In the genomic region with DNA sequence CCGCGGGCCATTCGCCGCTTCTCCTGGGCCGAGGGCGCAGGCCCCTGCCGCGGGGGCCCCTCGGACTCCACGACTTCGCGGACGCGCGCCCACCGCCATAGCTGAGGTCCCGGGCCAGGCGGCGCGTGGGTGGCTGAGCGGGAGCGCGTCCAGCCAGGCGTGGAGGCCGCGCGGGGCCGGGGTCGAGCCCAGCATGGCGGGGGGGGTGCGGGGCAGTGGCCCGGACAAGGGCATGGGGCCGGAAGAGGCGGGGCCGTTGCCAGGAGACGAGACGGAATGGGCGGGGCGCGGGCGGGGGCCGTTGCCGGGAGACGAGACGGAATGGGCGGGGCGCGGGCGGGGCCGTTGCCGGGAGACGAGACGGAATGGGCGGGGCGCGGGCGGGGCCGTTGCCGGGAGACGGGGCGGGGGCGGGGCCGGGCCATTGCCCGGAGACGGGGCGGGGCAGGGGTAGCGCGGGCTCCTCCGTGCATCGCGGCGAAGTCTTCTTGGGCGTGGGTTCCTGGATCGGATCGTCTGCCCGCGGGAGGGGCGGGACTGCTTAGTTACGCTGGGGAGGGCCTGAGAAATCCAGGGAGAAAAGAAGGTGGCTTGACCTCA, we compare ENCODE assay signal across 8 cellular contexts. TPM values are rescaled to one million over a fixed set of nuclear protein-coding genes. Genes with fewer than 3 reads are reported as not detected.
DNase-seq lines count a peak whose midpoint lies in the region; ATAC-seq and TF ChIP-seq lines count a peak whose summit lies in the region.

No MANE protein-coding gene starts in this region.

- TF ChIP-seq POLR2A in thyroid gland (IDR thresholded peaks at IDR 0.05), result peak in 1 of 2 donors; percentile 62

- H3K4me1 ChIP-seq in osteoblast (ENCODE audit: insufficient read depth, low read length) (peaks cover 23% of the 10 kb centered on the region), thyroid gland (peaks cover 17 to 42% of the 10 kb centered on the region in 2 donors)

- H3K27me3 ChIP-seq in osteoblast (ENCODE audit: insufficient read depth, low read length), result peaks cover 7% of the 10 kb centered on the region
- no peaks in the 10 kb centered on the region for H3K27me3 ChIP-seq in thyroid gland

- no peaks in the 10 kb centered on the region for H3K9me3 ChIP-seq in osteoblast (ENCODE audit: low read depth, low read length)
- H3K9me3 ChIP-seq in thyroid gland, result no peaks in the 10 kb centered on the region

- H3K4me3 ChIP-seq in osteoblast (ENCODE audit: insufficient read depth, low read length), result peak overlapping the region; percentile 73
- H3K4me3 ChIP-seq in thyroid gland (replicated peaks in 1 of 3), result peak overlapping the region; percentile 71 to 89 (median 84)

- peak; percentile 5 for DNase-seq in DMS79 (lab: John Stamatoyannopoulos, UW)
- DNase-seq in HuH-7 (ENCODE audit: low spot score), result peak; percentile 90
- peak; percentile 82 for DNase-seq in activated naive CD4-positive, alpha-beta T cell treated with anti-CD3 and anti-CD28 coated beads, Interleukin-2, amount 50 U/mL, for 16 hours
- DNase-seq in glomerular visceral epithelial cell (ENCODE audit: extremely low spot score), result peak; percentile 75
- DNase-seq in osteoblast (ENCODE audit: insufficient read length, low spot score, missing footprints), result peak; percentile 98
- DNase-seq in thyroid gland, result peak; percentile 86 to 89

- TF ChIP-seq CTCF in osteoblast (IDR thresholded peaks at IDR 0.05; ENCODE audit: extremely low read depth, low read depth, low read length), result no peak
- no peak for TF ChIP-seq CTCF in thyroid gland (IDR thresholded peaks at IDR 0.05)

- peaks cover 3% of the 10 kb centered on the region for H4K20me1 ChIP-seq in osteoblast (ENCODE audit: insufficient read depth, low read length)

- ATAC-seq in GM21447 (IDR thresholded peaks at IDR 0.05; ENCODE audit: unreplicated experiment) (peak; percentile 43), SK-N-SH treated with all-trans-retinoic acid at 6 μM for 48 hours (peak; percentile 44)

- H3K27ac ChIP-seq in osteoblast (ENCODE audit: low read depth, low read length) (no peak overlapping the region), thyroid gland (peak overlapping the region; percentile 74 to 84 (median 80))

- H2AFZ ChIP-seq in osteoblast (ENCODE audit: low read length), result peak overlapping the region; percentile 65

- 0 to 5% methylated on average over 16 to 28 of the region's 79 CpGs for WGBS in thyroid gland, 2 donors

- no peaks in the 10 kb centered on the region for H3K79me2 ChIP-seq in osteoblast (ENCODE audit: insufficient read depth, low read length)

- intact Hi-C loops in thyroid gland (cut with DNase I), result loop anchor here (5.0 kb wide), 1 partner anchor 50 kb away; no protein-coding TSS in a partner anchor

- H3K36me3 ChIP-seq in osteoblast (ENCODE audit: insufficient read depth, low read length) (no peaks in the 10 kb centered on the region), thyroid gland (no peaks in the 10 kb centered on the region)

- H3K4me2 ChIP-seq in osteoblast (ENCODE audit: insufficient read depth, low read length), result peak overlapping the region; percentile 84

TF ChIP-seq in SK-N-SH treated with all-trans-retinoic acid at 6 μM for 48 hours, 23 proteins besides CTCF, POLR2A, EP300 and RAD21 (continues in another document):
- TF ChIP-seq, protein P1, sequence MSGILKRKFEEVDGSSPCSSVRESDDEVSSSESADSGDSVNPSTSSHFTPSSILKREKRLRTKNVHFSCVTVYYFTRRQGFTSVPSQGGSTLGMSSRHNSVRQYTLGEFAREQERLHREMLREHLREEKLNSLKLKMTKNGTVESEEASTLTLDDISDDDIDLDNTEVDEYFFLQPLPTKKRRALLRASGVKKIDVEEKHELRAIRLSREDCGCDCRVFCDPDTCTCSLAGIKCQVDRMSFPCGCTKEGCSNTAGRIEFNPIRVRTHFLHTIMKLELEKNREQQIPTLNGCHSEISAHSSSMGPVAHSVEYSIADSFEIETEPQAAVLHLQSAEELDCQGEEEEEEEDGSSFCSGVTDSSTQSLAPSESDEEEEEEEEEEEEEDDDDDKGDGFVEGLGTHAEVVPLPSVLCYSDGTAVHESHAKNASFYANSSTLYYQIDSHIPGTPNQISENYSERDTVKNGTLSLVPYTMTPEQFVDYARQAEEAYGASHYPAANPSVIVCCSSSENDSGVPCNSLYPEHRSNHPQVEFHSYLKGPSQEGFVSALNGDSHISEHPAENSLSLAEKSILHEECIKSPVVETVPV (CRISPR knock-in tag; IDR thresholded peaks at IDR 0.05), result no peak
- TF ChIP-seq, protein P2, sequence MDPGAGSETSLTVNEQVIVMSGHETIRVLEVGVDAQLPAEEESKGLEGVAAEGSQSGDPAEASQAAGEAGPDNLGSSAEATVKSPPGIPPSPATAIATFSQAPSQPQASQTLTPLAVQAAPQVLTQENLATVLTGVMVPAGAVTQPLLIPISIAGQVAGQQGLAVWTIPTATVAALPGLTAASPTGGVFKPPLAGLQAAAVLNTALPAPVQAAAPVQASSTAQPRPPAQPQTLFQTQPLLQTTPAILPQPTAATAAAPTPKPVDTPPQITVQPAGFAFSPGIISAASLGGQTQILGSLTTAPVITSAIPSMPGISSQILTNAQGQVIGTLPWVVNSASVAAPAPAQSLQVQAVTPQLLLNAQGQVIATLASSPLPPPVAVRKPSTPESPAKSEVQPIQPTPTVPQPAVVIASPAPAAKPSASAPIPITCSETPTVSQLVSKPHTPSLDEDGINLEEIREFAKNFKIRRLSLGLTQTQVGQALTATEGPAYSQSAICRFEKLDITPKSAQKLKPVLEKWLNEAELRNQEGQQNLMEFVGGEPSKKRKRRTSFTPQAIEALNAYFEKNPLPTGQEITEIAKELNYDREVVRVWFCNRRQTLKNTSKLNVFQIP (CRISPR knock-in tag; IDR thresholded peaks at IDR 0.05; ENCODE audit: borderline replicate concordance, low read depth), result no peak
- TF ChIP-seq PPARA (CRISPR knock-in tag; IDR thresholded peaks at IDR 0.05; ENCODE audit: borderline replicate concordance), result no peak
- TF ChIP-seq ZNF565 (CRISPR knock-in tag; conservative IDR thresholded peaks at IDR 0.05; ENCODE audit: low read depth), result no peak
- TF ChIP-seq, protein P3, sequence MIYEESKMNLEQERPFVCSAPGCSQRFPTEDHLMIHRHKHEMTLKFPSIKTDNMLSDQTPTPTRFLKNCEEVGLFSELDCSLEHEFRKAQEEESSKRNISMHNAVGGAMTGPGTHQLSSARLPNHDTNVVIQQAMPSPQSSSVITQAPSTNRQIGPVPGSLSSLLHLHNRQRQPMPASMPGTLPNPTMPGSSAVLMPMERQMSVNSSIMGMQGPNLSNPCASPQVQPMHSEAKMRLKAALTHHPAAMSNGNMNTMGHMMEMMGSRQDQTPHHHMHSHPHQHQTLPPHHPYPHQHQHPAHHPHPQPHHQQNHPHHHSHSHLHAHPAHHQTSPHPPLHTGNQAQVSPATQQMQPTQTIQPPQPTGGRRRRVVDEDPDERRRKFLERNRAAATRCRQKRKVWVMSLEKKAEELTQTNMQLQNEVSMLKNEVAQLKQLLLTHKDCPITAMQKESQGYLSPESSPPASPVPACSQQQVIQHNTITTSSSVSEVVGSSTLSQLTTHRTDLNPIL (CRISPR knock-in tag; IDR thresholded peaks at IDR 0.05; ENCODE audit: low read depth), result no peak
- TF ChIP-seq BACH2 (CRISPR knock-in tag; IDR thresholded peaks at IDR 0.05; ENCODE audit: borderline replicate concordance), result no peak
- no peak for TF ChIP-seq SNAI2 (CRISPR knock-in tag; IDR thresholded peaks at IDR 0.05)
- TF ChIP-seq, protein P4, sequence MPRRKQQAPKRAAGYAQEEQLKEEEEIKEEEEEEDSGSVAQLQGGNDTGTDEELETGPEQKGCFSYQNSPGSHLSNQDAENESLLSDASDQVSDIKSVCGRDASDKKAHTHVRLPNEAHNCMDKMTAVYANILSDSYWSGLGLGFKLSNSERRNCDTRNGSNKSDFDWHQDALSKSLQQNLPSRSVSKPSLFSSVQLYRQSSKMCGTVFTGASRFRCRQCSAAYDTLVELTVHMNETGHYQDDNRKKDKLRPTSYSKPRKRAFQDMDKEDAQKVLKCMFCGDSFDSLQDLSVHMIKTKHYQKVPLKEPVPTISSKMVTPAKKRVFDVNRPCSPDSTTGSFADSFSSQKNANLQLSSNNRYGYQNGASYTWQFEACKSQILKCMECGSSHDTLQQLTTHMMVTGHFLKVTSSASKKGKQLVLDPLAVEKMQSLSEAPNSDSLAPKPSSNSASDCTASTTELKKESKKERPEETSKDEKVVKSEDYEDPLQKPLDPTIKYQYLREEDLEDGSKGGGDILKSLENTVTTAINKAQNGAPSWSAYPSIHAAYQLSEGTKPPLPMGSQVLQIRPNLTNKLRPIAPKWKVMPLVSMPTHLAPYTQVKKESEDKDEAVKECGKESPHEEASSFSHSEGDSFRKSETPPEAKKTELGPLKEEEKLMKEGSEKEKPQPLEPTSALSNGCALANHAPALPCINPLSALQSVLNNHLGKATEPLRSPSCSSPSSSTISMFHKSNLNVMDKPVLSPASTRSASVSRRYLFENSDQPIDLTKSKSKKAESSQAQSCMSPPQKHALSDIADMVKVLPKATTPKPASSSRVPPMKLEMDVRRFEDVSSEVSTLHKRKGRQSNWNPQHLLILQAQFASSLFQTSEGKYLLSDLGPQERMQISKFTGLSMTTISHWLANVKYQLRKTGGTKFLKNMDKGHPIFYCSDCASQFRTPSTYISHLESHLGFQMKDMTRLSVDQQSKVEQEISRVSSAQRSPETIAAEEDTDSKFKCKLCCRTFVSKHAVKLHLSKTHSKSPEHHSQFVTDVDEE (CRISPR knock-in tag; IDR thresholded peaks at IDR 0.05), result no peak
- TF ChIP-seq ZNF70 (CRISPR knock-in tag; IDR thresholded peaks at IDR 0.05), result no peak
- TF ChIP-seq OSR1 (CRISPR knock-in tag; IDR thresholded peaks at IDR 0.05), result no peak
- no peak for TF ChIP-seq ESRRG (CRISPR knock-in tag; IDR thresholded peaks at IDR 0.05)
- no peak for TF ChIP-seq RARB (CRISPR knock-in tag; IDR thresholded peaks at IDR 0.05)
- no peak for TF ChIP-seq TOX (CRISPR knock-in tag; IDR thresholded peaks at IDR 0.05; ENCODE audit: borderline replicate concordance)
- TF ChIP-seq ISL1 (CRISPR knock-in tag; IDR thresholded peaks at IDR 0.05), result no peak

RNA-seq across cellular contexts. Expression of a gene that starts 14.8 kb away (rescaled TPM):
- total RNA-seq in osteoblast (1.2 and 2.2 TPM in 2 replicates), thyroid gland (1 to 10 TPM; 1.6 to 9.8 (median 2.6) TPM)

RNA-seq across cellular contexts. Expression of a gene that starts 24.2 kb away (rescaled TPM):
- total RNA-seq in osteoblast (not detected in 2 replicates), thyroid gland (1 to 10 TPM in 1 of 4 donors, under 1 TPM in 2, not detected in 1; 0.40 to 1.3 (median 0.63) TPM)

RNA-seq across cellular contexts. Expression of a gene that starts 31.8 kb away (rescaled TPM):
- total RNA-seq in osteoblast (not detected in 2 replicates), thyroid gland (not detected)

RNA-seq across cellular contexts. Expression of a gene that starts 46.8 kb away (rescaled TPM):
- 60.8 and 63.6 TPM in 2 replicates for total RNA-seq in osteoblast
- 10 to 100 TPM; 56.5 to 73.3 (median 62.9) TPM for total RNA-seq in thyroid gland

RNA-seq across cellular contexts. Expression of a gene that starts 46.9 kb away (rescaled TPM):
- total RNA-seq in osteoblast, result 20.9 and 24.6 TPM in 2 replicates
- total RNA-seq in thyroid gland, result 10 to 100 TPM; 22.0 to 53.6 (median 26.2) TPM

Comparison
In these comparisons a context has a peak if more than half of its experiments do, and no peak if none do; other contexts are left out.
1. DNase-seq: peak in every context shown above with its lines; median percentile 98 in osteoblast; 90 in HuH-7; 88 in thyroid gland; 82 in activated naive CD4-positive, alpha-beta T cell treated with anti-CD3 and anti-CD28 coated beads, Interleukin-2, amount 50 U/mL, for 16 hours; 75 in glomerular visceral epithelial cell; 5 in DMS79.